In genomic region chr1:203025721-203026665, GRCh38 we compare ENCODE assay signal across 8 cellular contexts. TPM values are rescaled to one million over a fixed set of nuclear protein-coding genes. Genes with fewer than 3 reads are reported as not detected.
DNase-seq lines count a peak whose midpoint lies in the region; ATAC-seq lines count a peak whose summit lies in the region.

PPFIA4 (plus strand) TSS chr1:203026491; CDS start chr1:203039009, 12,518 bp downstream.

- WGBS in right cardiac atrium = 10% methylated on average over 52 of the region's 52 CpGs

- H3K4me1 Mint-ChIP-seq in T-helper 2 cell treated with Interferon-gamma antibody and Interleukin-4, amounts not matched to agents 5 μg/mL and 100 μg/mL, for 36 hours (ENCODE audit: low read depth) = peaks cover 20% of the 10 kb centered on the region

- H3K27me3 Mint-ChIP-seq in T-helper 2 cell treated with Interferon-gamma antibody and Interleukin-4, amounts not matched to agents 5 μg/mL and 100 μg/mL, for 36 hours (ENCODE audit: low read depth) = no peaks in the 10 kb centered on the region

- intact Hi-C loops in right cardiac atrium (cut with DNase I) = no loop called here

- H3K27ac ChIP-seq in angular gyrus (ENCODE audit: low read depth, low read length) = peak within 1 kb of the TSS; percentile 92
- H3K27ac ChIP-seq in right cardiac atrium (ENCODE audit: low read length) = peak within 1 kb of the TSS; percentile 84

- peaks cover 40% of the 10 kb centered on the region for H3K36me3 Mint-ChIP-seq in T-helper 2 cell treated with Interferon-gamma antibody and Interleukin-4, amounts not matched to agents 5 μg/mL and 100 μg/mL, for 36 hours (ENCODE audit: low read depth)

- H3K9me3 Mint-ChIP-seq in T-helper 2 cell treated with Interferon-gamma antibody and Interleukin-4, amounts not matched to agents 5 μg/mL and 100 μg/mL, for 36 hours = peaks cover 7% of the 10 kb centered on the region

- H3K9me3 ChIP-seq in right cardiac atrium (ENCODE audit: control insufficient read depth, low read length) = no peaks in the 10 kb centered on the region

- DNase-seq in NCI-H146 (lab: John Stamatoyannopoulos, UW) = peak; percentile 89
- DNase-seq in T-helper 2 cell treated with Interferon-gamma antibody and Interleukin-4, amounts not matched to agents 5 μg/mL and 100 μg/mL, for 36 hours (ENCODE audit: low spot score) = peak; percentile 90
- peak; percentile 88 to 96 (median 95) for DNase-seq in right cardiac atrium
- peak; percentile 32 for DNase-seq in pulmonary artery endothelial cell (ENCODE audit: low read depth, low spot score)
- peak; percentile 85 for DNase-seq in ureter (ENCODE audit: low spot score)

- H3K4me3 Mint-ChIP-seq in T-helper 2 cell treated with Interferon-gamma antibody and Interleukin-4, amounts not matched to agents 5 μg/mL and 100 μg/mL, for 36 hours = peak within 1 kb of the TSS; percentile 83

- peak; percentile 86 for ATAC-seq in HG02642 (IDR thresholded peaks at IDR 0.05; ENCODE audit: poor library complexity, unreplicated experiment)
- ATAC-seq in right cardiac atrium = peak; percentile 91 to 92

- H3K27ac Mint-ChIP-seq in T-helper 2 cell treated with Interferon-gamma antibody and Interleukin-4, amounts not matched to agents 5 μg/mL and 100 μg/mL, for 36 hours = peak within 1 kb of the TSS; percentile 83

- H3K27me3 ChIP-seq in right cardiac atrium (ENCODE audit: control insufficient read depth, insufficient read depth) = no peaks in the 10 kb centered on the region

- peak within 1 kb of the TSS; percentile 37; the same call in 1 of the 2 replicates for H3K4me3 ChIP-seq in GM08714 (ENCODE audit: low read length)
- peak within 1 kb of the TSS; percentile 64 for H3K4me3 ChIP-seq in right cardiac atrium (ENCODE audit: low read length)

- peaks cover 2% of the 10 kb centered on the region for H3K4me1 ChIP-seq in right cardiac atrium (ENCODE audit: control insufficient read depth, insufficient read depth, low read length)

RNA-seq across cellular contexts. Expression of gene PPFIA4, which starts in this region (rescaled TPM):
- total RNA-seq in right cardiac atrium (10 to 100 TPM; 14.0 to 50.3 (median 29.4) TPM), pulmonary artery endothelial cell (0.11 and 0.53 TPM in 2 replicates), ureter (2.4 TPM)
- polyA plus RNA-seq in right cardiac atrium = 29.3 TPM

Comparison
In these comparisons a context has a peak if more than half of its experiments do, and no peak if none do; other contexts are left out.
1. Peak in every context shown above with its lines: DNase-seq, ATAC-seq, H3K4me3 ChIP-seq and H3K27ac ChIP-seq.
2. Peak in DNase-seq in pulmonary artery endothelial cell; RNA of the gene not detected or under 1 TPM.
3. DNase-seq: peak in every context shown above with its lines; median percentile 95 in right cardiac atrium; 90 in T-helper 2 cell treated with Interferon-gamma antibody and Interleukin-4, amounts not matched to agents 5 μg/mL and 100 μg/mL, for 36 hours; 89 in NCI-H146; 85 in ureter; 32 in pulmonary artery endothelial cell.